In genomic region chr11:65506770-65507485, GRCh38 we compare ENCODE assay signal across 1 cellular context.
TF ChIP-seq lines count a peak whose summit lies in the region.

No MANE protein-coding gene starts in this region.

TF ChIP-seq in K562, 482 proteins besides CTCF, POLR2A, EP300 and RAD21 (continued from another document and continues in another):
- TF ChIP-seq ARID1B (IDR thresholded peaks at IDR 0.05) (peak; percentile 67; the same call in 1 of the 2 replicates), ZHX1 (conservative IDR thresholded peaks at IDR 0.05; ENCODE audit: low read length) (peak; percentile 21), UBTF (IDR thresholded peaks at IDR 0.05; ENCODE audit: borderline replicate concordance in 1 of 2, low read depth in 2 of 2, low read length in 2 of 2) (no peak), HMBOX1 (IDR thresholded peaks at IDR 0.05) (peak; percentile 87), GTF3C2 (IDR thresholded peaks at IDR 0.05; ENCODE audit: borderline replicate concordance, extremely low read depth, insufficient read length) (no peak), HLTF (IDR thresholded peaks at IDR 0.05) (peak; percentile 66; the same call in 1 of the 2 replicates), ZC3H4 (CRISPR knock-in tag; IDR thresholded peaks at IDR 0.05; ENCODE audit: borderline replicate concordance) (peak; percentile 68; the same call in 1 of the 2 replicates), HDAC3 (IDR thresholded peaks at IDR 0.05; ENCODE audit: borderline replicate concordance, partially characterized antibody) (peak; percentile 69), SRSF3 (IDR thresholded peaks at IDR 0.05; ENCODE audit: insufficient read depth, low read length) (no peak), ZFP36 (IDR thresholded peaks at IDR 0.05; ENCODE audit: low read depth, low read length, partially characterized antibody) (no peak), HMG20A (CRISPR knock-in tag; conservative IDR thresholded peaks at IDR 0.05) (peak; percentile 90), RNF2 (IDR thresholded peaks at IDR 0.05) (peak; percentile 76; the same call in 1 of the 2 replicates), TEAD1 (CRISPR knock-in tag; IDR thresholded peaks at IDR 0.05) (peak in 1 of 2 experiments; percentile 96; a peak in 3 of 4 replicates), TAL1 (IDR thresholded peaks at IDR 0.05) (no peak; the same call in 1 of the 2 replicates), PCBP1 (IDR thresholded peaks at IDR 0.05; ENCODE audit: low read depth, low read length, poor library complexity, severe bottlenecking) (no peak), PHF21A (IDR thresholded peaks at IDR 0.05; ENCODE audit: borderline replicate concordance, low read depth) (no peak), KDM2B (CRISPR knock-in tag; IDR thresholded peaks at IDR 0.05) (no peak), GTF2A2 (tag; IDR thresholded peaks at IDR 0.05) (no peak), ZNF644 (tag; IDR thresholded peaks at IDR 0.05; ENCODE audit: low read depth) (0 out of 2 replicates have a peak, but pooled peaks have one; percentile 27), NFYB (IDR thresholded peaks at IDR 0.05; ENCODE audit: extremely low read depth, insufficient read length) (no peak), USF1 (CRISPR knock-in tag; IDR thresholded peaks at IDR 0.05) (no peak), ZNF134 (CRISPR knock-in tag; conservative IDR thresholded peaks at IDR 0.05) (peak; percentile 64; the same call in 1 of the 2 replicates), ZBTB8A (IDR thresholded peaks at IDR 0.05; ENCODE audit: partially characterized antibody) (no peak), CBX3 (IDR thresholded peaks at IDR 0.05; ENCODE audit: borderline replicate concordance in 1 of 2, low read length in 2 of 2) (no peak; a peak in 1 of 3 replicates), MXD1 (CRISPR knock-in tag; IDR thresholded peaks at IDR 0.05; ENCODE audit: borderline replicate concordance, poor library complexity, severe bottlenecking) (no peak), ZBTB2 (IDR thresholded peaks at IDR 0.05) (no peak), ZNF282 (CRISPR knock-in tag; IDR thresholded peaks at IDR 0.05) (0 out of 2 replicates have a peak, but pooled peaks have one; percentile 71), HOMEZ (CRISPR knock-in tag; IDR thresholded peaks at IDR 0.05) (no peak), NFE2 (IDR thresholded peaks at IDR 0.05; ENCODE audit: low read depth) (0 out of 2 replicates have a peak, but pooled peaks have one; percentile 7), RBM22 (IDR thresholded peaks at IDR 0.05; ENCODE audit: low read depth, low read length, poor library complexity, severe bottlenecking) (peak; percentile 100), E2F6 (IDR thresholded peaks at IDR 0.05; ENCODE audit: borderline replicate concordance in 1 of 2, extremely low read depth in 1 of 2, insufficient read depth in 1 of 2, insufficient read length in 1 of 2, low read depth in 1 of 2, low read length in 1 of 2, poor library complexity in 1 of 2, severe bottlenecking in 1 of 2) (peak in 1 of 2 experiments; percentile 64), E4F1 (CRISPR knock-in tag; IDR thresholded peaks at IDR 0.05; ENCODE audit: borderline replicate concordance) (peak; percentile 84; the same call in 1 of the 2 replicates), NR4A1 (CRISPR knock-in tag; IDR thresholded peaks at IDR 0.05) (peak; percentile 78; the same call in 1 of the 2 replicates), NR4A1 (tag; IDR thresholded peaks at IDR 0.05) (peak; percentile 54; the same call in 1 of the 2 replicates), FOSL1 (tag; conservative IDR thresholded peaks at IDR 0.05) (peak; percentile 42), RAD51 (IDR thresholded peaks at IDR 0.05; ENCODE audit: borderline replicate concordance, low read depth) (no peak), SFPQ (IDR thresholded peaks at IDR 0.05; ENCODE audit: low read depth, low read length) (0 out of 2 replicates have a peak, but pooled peaks have one; percentile 12)
